In the genomic region with DNA sequence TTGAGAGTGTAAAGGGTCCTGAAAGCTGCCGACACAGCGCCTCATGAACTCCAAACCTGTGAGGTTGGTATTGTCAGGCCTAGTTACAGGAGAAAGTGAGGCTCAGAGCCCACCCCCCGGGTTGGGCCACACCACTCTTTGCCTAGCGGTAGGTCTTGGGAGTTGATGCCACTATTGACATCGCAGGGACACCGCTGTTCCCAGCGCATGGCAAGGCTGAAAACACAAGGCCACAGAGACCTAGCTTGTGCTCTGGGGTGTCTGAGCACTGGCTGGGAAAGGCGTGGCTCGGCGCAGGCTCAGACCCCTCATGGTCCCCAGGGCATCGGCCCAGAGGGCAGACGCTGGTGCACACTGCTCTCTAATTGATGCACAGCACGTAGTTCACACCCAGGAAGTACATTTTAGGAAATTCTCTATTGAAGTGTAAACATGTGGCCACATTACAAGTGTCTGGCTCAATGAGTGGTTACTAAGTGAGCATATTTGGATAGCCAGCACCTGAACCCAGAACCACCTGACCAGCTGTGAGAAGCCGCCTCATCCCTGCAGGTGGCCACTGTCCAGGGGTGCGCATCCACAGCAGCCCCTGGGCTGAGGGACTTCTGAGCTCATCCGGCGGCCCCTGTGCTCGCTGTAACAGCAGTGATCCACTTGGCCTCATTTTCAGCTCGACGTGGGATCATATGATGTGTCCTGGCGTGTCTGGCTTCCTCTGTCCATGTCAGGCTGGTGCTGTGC, we compare ENCODE assay signal across 17 cellular contexts. TPM values are rescaled to one million over a fixed set of nuclear protein-coding genes. Genes with fewer than 3 reads are reported as not detected.
DNase-seq lines count a peak whose midpoint lies in the region; ATAC-seq and TF ChIP-seq lines count a peak whose summit lies in the region.
"Had no signal": no experiment of that assay in that cellular context is flagged by ENCODE, and none has a peak within 500 bp of the region (broad histone marks: within the 10 kb centered on the region; RNA-seq: fewer than 3 reads in every experiment).

No MANE protein-coding gene starts in this region.

- no peak overlapping the region for H3K4me3 ChIP-seq in BLaER1 treated with 17β-estradiol and CSF1 and Interleukin-3, amounts not matched to agents 10 nM and 100 nM
- H3K4me3 ChIP-seq in MM.1S (ENCODE audit: low read length) (no peak overlapping the region), psoas muscle (no peak overlapping the region), SJCRH30 (no peak overlapping the region)

- H3K79me2 ChIP-seq in MM.1S (ENCODE audit: low read length): peaks cover 77% of the 10 kb centered on the region

- peak overlapping the region in 1 of 11 experiments; percentile 5; a peak in 2 of 22 replicates for H3K27ac ChIP-seq in BLaER1 treated with 17β-estradiol and CSF1 and Interleukin-3, amounts not matched to agents 10 nM and 100 nM
- H3K27ac ChIP-seq in MM.1S (ENCODE audit: low read length) (peak overlapping the region; percentile 57; the same call in 1 of the 2 replicates), caudate nucleus (ENCODE audit: low read depth, low read length) (peak overlapping the region; percentile 2), psoas muscle (peak overlapping the region; percentile 10), SJCRH30 (no peak overlapping the region)

- H3K36me3 ChIP-seq in BLaER1 treated with 17β-estradiol and CSF1 and Interleukin-3, amounts not matched to agents 10 nM and 100 nM: peaks cover 100% of the 10 kb centered on the region in 11 experiments
- peaks cover 35% of the 10 kb centered on the region for H3K36me3 ChIP-seq in MM.1S (replicated peaks; ENCODE audit: insufficient read depth, low read length)
- H3K36me3 ChIP-seq in psoas muscle (ENCODE audit: insufficient read depth in 1 of 2, low read depth in 1 of 2): peaks cover 0 to 100% of the 10 kb centered on the region in 2 donors
- H3K36me3 ChIP-seq in SJCRH30: peaks cover 88% of the 10 kb centered on the region

- intact Hi-C loops in psoas muscle (cut with DNase I): no loop called here

- 73 to 86% (median 75%) methylated on average over 21 of the region's 21 CpGs for WGBS in psoas muscle, 3 donors

- peak overlapping the region in 7 of 11 experiments; percentile 16 to 65 (median 50); a peak in 12 of 22 replicates for H3K4me2 ChIP-seq in BLaER1 treated with 17β-estradiol and CSF1 and Interleukin-3, amounts not matched to agents 10 nM and 100 nM
- no peak overlapping the region for H3K4me2 ChIP-seq in MM.1S (ENCODE audit: low read depth, low read length)

- H4K20me1 ChIP-seq in BLaER1 treated with 17β-estradiol and CSF1 and Interleukin-3, amounts not matched to agents 10 nM and 100 nM: peaks cover 84 to 100% (median 95%) of the 10 kb centered on the region in 11 experiments; a peak in 21 of 22 replicates
- H4K20me1 ChIP-seq in MM.1S (ENCODE audit: insufficient read depth, low read length): no peaks in the 10 kb centered on the region

- ATAC-seq in psoas muscle: no peak

- H3K9me3 ChIP-seq in BLaER1 treated with 17β-estradiol and CSF1 and Interleukin-3, amounts not matched to agents 10 nM and 100 nM (replicated peaks in 1 of 11): no peaks in the 10 kb centered on the region
- H3K9me3 ChIP-seq in MM.1S (replicated peaks; ENCODE audit: insufficient read depth, low read length): no peaks in the 10 kb centered on the region
- H3K9me3 ChIP-seq in psoas muscle: no peaks in the 10 kb centered on the region
- H3K9me3 ChIP-seq in SJCRH30 (replicated peaks): no peaks in the 10 kb centered on the region

- peaks cover 31 to 42% (median 37%) of the 10 kb centered on the region in 10 experiments for H3K4me1 ChIP-seq in BLaER1 treated with 17β-estradiol and CSF1 and Interleukin-3, amounts not matched to agents 10 nM and 100 nM
- H3K4me1 ChIP-seq in MM.1S (ENCODE audit: low read length) (peaks cover 32% of the 10 kb centered on the region), psoas muscle (peaks cover 15% of the 10 kb centered on the region), SJCRH30 (no peaks in the 10 kb centered on the region)

- peak overlapping the region in 9 of 11 experiments; percentile 17 to 38 (median 22); a peak in 6 of 22 replicates for H3K9ac ChIP-seq in BLaER1 treated with 17β-estradiol and CSF1 and Interleukin-3, amounts not matched to agents 10 nM and 100 nM
- no peak overlapping the region for H3K9ac ChIP-seq in MM.1S (ENCODE audit: low read length)

- no peaks in the 10 kb centered on the region for H3K9me2 ChIP-seq in MM.1S (replicated peaks; ENCODE audit: insufficient read depth, low read length)

- H3K27me3 ChIP-seq in BLaER1 treated with 17β-estradiol and CSF1 and Interleukin-3, amounts not matched to agents 10 nM and 100 nM: no peaks in the 10 kb centered on the region
- H3K27me3 ChIP-seq in MM.1S (replicated peaks; ENCODE audit: insufficient read depth, low read length) (no peaks in the 10 kb centered on the region), psoas muscle (ENCODE audit: insufficient read depth in 3 of 3, low read length in 2 of 3) (no peaks in the 10 kb centered on the region), SJCRH30 (no peaks in the 10 kb centered on the region)

- TF ChIP-seq CTCF in MM.1S (IDR thresholded peaks at IDR 0.05; ENCODE audit: low read length) (no peak), psoas muscle (IDR thresholded peaks at IDR 0.05) (no peak)

- H3F3A ChIP-seq in MM.1S (ENCODE audit: insufficient read depth, low read length): peaks cover 17% of the 10 kb centered on the region; the same call in 1 of the 2 replicates

- no peak overlapping the region for H2AFZ ChIP-seq in MM.1S (ENCODE audit: low read length)

- DNase-seq in MM.1S (no peak), caudate nucleus (lab: John Stamatoyannopoulos, UW) (no peak), psoas muscle (peak in 1 of 2 donors; percentile 8), SJCRH30 (no peak), NCI-H2029 treated with DMSO at 0.1 percent for 48 hours (lab: John Stamatoyannopoulos, UW) (no peak), putamen (ENCODE audit: low spot score) (no peak)
- DNase-seq: DMS79; H9; KG1; MV-4-11; NCI-H187 treated with DMSO at 0.1 percent for 48 hours; NCI-H748 treated with DMSO at 0.1 percent for 48 hours; NK-92 treated with Interleukin-12 subunit alpha and Interleukin-12 subunit beta, amount 100 ng/mL, for 24 hours; OCI-M1; SIG-M5 had no signal

RNA-seq across cellular contexts. Expression of a gene that starts 27.3 kb away (rescaled TPM):
- total RNA-seq in psoas muscle: 10 to 100 TPM; 34.6 to 45.0 (median 37.9) TPM
- polyA plus RNA-seq in psoas muscle: 10 to 100 TPM; 15.6 to 34.5 (median 34.4) TPM
- 50.4 and 53.0 TPM in 2 replicates for total RNA-seq in SJCRH30 (2014; rRNA removed; shearing (Covaris generic))

RNA-seq across cellular contexts. Expression of a gene that starts 36.9 kb away (rescaled TPM):
- total RNA-seq in psoas muscle: 1 to 10 TPM; 4.3 to 6.4 (median 5.3) TPM
- polyA plus RNA-seq in psoas muscle: 1 to 10 TPM; 2.1 to 4.6 (median 4.0) TPM
- 6.1 TPM in 2 replicates for total RNA-seq in SJCRH30 (2014; rRNA removed; shearing (Covaris generic))
- polyA plus RNA-seq: CD14-positive monocyte had no signal
